1 cellular context compared by ENCODE assay signal in the genomic region with DNA sequence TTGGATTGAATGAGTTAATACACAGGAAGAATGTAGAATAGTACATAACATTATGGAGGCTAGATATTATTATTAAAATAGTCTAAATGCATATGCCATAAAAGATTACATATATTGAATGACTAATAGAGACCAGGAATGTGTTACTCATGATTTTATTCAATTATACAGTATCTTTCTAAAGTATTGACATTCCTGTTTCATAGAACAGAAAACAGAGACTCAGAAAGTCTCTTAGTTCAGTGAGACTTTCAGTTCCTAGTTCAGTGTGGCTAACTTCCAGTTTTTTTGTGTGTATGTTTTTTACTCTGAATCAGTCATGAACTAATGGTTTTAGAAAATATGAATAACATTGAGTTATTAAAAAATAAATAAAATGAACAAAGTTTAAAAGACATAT.
TF ChIP-seq lines count a peak whose summit lies in the region.

No MANE protein-coding gene starts in this region.

TF ChIP-seq in IMR-90, 13 proteins besides CTCF, POLR2A, EP300 and RAD21 (continued from another document):
- TF ChIP-seq, protein P1, sequence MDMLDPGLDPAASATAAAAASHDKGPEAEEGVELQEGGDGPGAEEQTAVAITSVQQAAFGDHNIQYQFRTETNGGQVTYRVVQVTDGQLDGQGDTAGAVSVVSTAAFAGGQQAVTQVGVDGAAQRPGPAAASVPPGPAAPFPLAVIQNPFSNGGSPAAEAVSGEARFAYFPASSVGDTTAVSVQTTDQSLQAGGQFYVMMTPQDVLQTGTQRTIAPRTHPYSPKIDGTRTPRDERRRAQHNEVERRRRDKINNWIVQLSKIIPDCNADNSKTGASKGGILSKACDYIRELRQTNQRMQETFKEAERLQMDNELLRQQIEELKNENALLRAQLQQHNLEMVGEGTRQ (IDR thresholded peaks at IDR 0.05; ENCODE audit: low read depth, low read length), result no peak
- TF ChIP-seq CEBPB (IDR thresholded peaks at IDR 0.05; ENCODE audit: low read depth, low read length) (no peak), FOS (IDR thresholded peaks at IDR 0.05; ENCODE audit: low read depth, low read length) (no peak)
